ENCODE assay signal across 1 cellular context in genomic region chr6:156848123-156848522, GRCh38.
TF ChIP-seq lines count a peak whose summit lies in the region.

No MANE protein-coding gene starts in this region.

TF ChIP-seq in IMR-90, 13 proteins besides CTCF, POLR2A, EP300 and RAD21 (continued from another document):
- no peak for TF ChIP-seq CHD1 (IDR thresholded peaks at IDR 0.05; ENCODE audit: low read depth, low read length)
- no peak for TF ChIP-seq FOS (IDR thresholded peaks at IDR 0.05; ENCODE audit: low read depth, low read length)
- no peak for TF ChIP-seq RFX5 (IDR thresholded peaks at IDR 0.05; ENCODE audit: low read depth, low read length)
- TF ChIP-seq BHLHE40 (IDR thresholded peaks at IDR 0.05; ENCODE audit: low read depth, low read length) = no peak
- no peak for TF ChIP-seq MAZ (IDR thresholded peaks at IDR 0.05; ENCODE audit: borderline replicate concordance, low read depth, low read length)
- TF ChIP-seq CEBPB (IDR thresholded peaks at IDR 0.05; ENCODE audit: low read depth, low read length) = no peak
